ENCODE assay signal across 9 cellular contexts in the genomic region with DNA sequence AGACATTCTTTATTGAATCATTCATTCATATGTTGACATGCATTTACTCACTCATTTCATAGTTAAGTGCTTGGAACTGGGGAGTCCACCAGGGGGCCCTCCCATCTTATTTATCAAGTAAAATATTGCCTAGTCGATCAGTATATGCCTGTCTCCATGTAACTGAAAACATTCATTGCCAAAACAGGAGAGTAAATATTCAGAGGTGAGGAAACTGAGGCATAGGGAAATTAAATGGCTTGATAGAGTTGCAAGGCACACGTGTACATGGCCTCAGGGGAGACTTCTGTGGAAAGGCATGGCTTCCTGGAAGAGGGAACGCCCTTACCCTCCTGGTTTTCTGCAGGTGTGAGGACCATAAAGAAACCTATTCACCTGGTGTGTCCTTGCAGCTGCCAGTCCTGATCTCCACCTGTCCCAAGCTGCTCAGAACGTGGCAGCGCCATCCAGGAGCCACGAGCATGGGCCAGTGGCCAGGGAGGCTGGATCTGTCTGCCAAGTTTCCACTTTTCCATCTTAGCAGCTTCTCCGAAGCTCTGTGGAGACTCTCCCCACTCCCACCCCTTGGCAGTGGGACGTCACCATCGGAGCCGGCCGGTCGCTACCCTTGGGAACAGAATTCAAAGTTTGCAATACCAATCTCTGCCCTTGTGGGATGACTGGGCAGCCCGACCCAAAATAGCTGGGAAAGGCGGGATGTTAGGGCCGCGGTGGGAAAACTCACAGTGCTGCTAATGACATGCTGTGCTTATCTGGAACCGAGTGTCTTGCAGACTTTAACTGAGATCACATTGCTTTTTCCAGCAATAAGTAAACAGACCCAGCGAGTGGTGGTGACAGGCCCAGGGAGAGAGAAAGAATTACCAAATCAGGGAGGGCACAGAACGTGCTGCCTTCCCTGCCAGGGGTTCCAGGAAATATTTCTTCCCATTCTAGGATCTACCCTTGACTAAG. TPM values are rescaled to one million over a fixed set of nuclear protein-coding genes. Genes with fewer than 3 reads are reported as not detected.
A peak's percentile ranks its signal among the peaks of the same experiment; 100 is the strongest.
DNase-seq lines count a peak whose midpoint lies in the region; ATAC-seq, FAIRE-seq and TF ChIP-seq lines count a peak whose summit lies in the region.
"Had no signal": no experiment of that assay in that cellular context is flagged by ENCODE, and none has a peak within 500 bp of the region (broad histone marks: within the 10 kb centered on the region; RNA-seq: fewer than 3 reads in every experiment).

No MANE protein-coding gene starts in this region.

- ATAC-seq in natural killer cell (peak in 2 of 3 donors; percentile 38 to 58), pancreas (peak; percentile 41 to 60 (median 45)), HG03378 (IDR thresholded peaks at IDR 0.05; ENCODE audit: unreplicated experiment) (no peak), HG02642 (IDR thresholded peaks at IDR 0.05; ENCODE audit: poor library complexity, unreplicated experiment) (no peak)
- ATAC-seq in natural killer cell treated with Interleukin-12 subunit alpha and Interleukin-12 subunit beta and Interleukin-15 and Interleukin-18, amount 100 ng/mL, for 72 hours: no peak

- H3K27ac Mint-ChIP-seq in natural killer cell: no peak overlapping the region
- H3K27ac Mint-ChIP-seq in natural killer cell treated with Interleukin-12 subunit alpha and Interleukin-12 subunit beta and Interleukin-15 and Interleukin-18, amount 100 ng/mL, for 72 hours: no peak overlapping the region

- WGBS in pancreas, 2 donors: 7 to 10% methylated on average over 19 of the region's 19 CpGs

- H3K9me3 Mint-ChIP-seq in natural killer cell: no peaks in the 10 kb centered on the region
- H3K9me3 Mint-ChIP-seq in natural killer cell treated with Interleukin-12 subunit alpha and Interleukin-12 subunit beta and Interleukin-15 and Interleukin-18, amount 100 ng/mL, for 72 hours: no peaks in the 10 kb centered on the region

- H3K36me3 ChIP-seq in pancreas: no peaks in the 10 kb centered on the region

- peak overlapping the region in 2 of 4 donors; percentile 37 to 68 for H3K27ac ChIP-seq in pancreas

- H3K27me3 Mint-ChIP-seq in natural killer cell (ENCODE audit: low read depth in 2 of 2): peaks cover 7 to 30% of the 10 kb centered on the region in 2 donors
- H3K27me3 Mint-ChIP-seq in natural killer cell treated with Interleukin-12 subunit alpha and Interleukin-12 subunit beta and Interleukin-15 and Interleukin-18, amount 100 ng/mL, for 72 hours: peaks cover 22 to 23% of the 10 kb centered on the region in 2 donors

- H3K36me3 Mint-ChIP-seq in natural killer cell: no peaks in the 10 kb centered on the region
- H3K36me3 Mint-ChIP-seq in natural killer cell treated with Interleukin-12 subunit alpha and Interleukin-12 subunit beta and Interleukin-15 and Interleukin-18, amount 100 ng/mL, for 72 hours: no peaks in the 10 kb centered on the region

- peak; percentile 35 for TF ChIP-seq CTCF in natural killer cell (IDR thresholded peaks at IDR 0.05)
- TF ChIP-seq CTCF in fibroblast of villous mesenchyme (IDR thresholded peaks at IDR 0.05; ENCODE audit: insufficient read depth, low read depth, low read length): peak; percentile 78
- peak in 3 of 4 donors; percentile 26 to 45 (median 26) for TF ChIP-seq CTCF in pancreas (IDR thresholded peaks at IDR 0.05)

- intact Hi-C loops in natural killer cell (cut with micrococcal nuclease): no loop called here
- intact Hi-C loops in pancreas (cut with DNase I): no loop called here

- no peaks in the 10 kb centered on the region for H3K9me3 ChIP-seq in pancreas

- no peaks in the 10 kb centered on the region for H3K27me3 ChIP-seq in pancreas

- no peak overlapping the region for H3K4me3 ChIP-seq in fibroblast of villous mesenchyme (ENCODE audit: low read depth, low read length)
- no peak overlapping the region for H3K4me3 ChIP-seq in pancreas

- peaks cover 9 to 27% (median 10%) of the 10 kb centered on the region in 3 donors for H3K4me1 ChIP-seq in pancreas

- DNase-seq in natural killer cell (no peak), NCI-H524 treated with DMSO at 0.1 percent for 48 hours (lab: John Stamatoyannopoulos, UW) (peak; percentile 57), activated T-cell treated with anti-CD3 and anti-CD28 coated beads for 4 hours (peak; percentile 43), fibroblast of villous mesenchyme (ENCODE audit: low read depth) (peak; percentile 89), pancreas (peak in 1 of 6 donors; percentile 66)
- no peak for DNase-seq in natural killer cell treated with Interleukin-12 subunit alpha and Interleukin-12 subunit beta and Interleukin-15 and Interleukin-18, amount 100 ng/mL, for 72 hours (ENCODE audit: low spot score)

- H3K4me3 Mint-ChIP-seq in natural killer cell: no peak overlapping the region
- H3K4me3 Mint-ChIP-seq in natural killer cell treated with Interleukin-12 subunit alpha and Interleukin-12 subunit beta and Interleukin-15 and Interleukin-18, amount 100 ng/mL, for 72 hours: no peak overlapping the region

- H3K4me1 Mint-ChIP-seq in natural killer cell: peaks cover 9 to 10% of the 10 kb centered on the region in 2 donors
- peaks cover 4 to 5% of the 10 kb centered on the region in 2 donors for H3K4me1 Mint-ChIP-seq in natural killer cell treated with Interleukin-12 subunit alpha and Interleukin-12 subunit beta and Interleukin-15 and Interleukin-18, amount 100 ng/mL, for 72 hours (ENCODE audit: low read depth in 2 of 2)

- no peak for FAIRE-seq in pancreas (lab: Jason Lieb, UNC)
- FAIRE-seq: GM18507 had no signal

RNA-seq across cellular contexts. Expression of a gene that starts 4.1 kb away (rescaled TPM):
- total RNA-seq in natural killer cell (under 1 TPM in 2 of 3 donors, not detected in 1; 0.20 to 0.28 TPM), fibroblast of villous mesenchyme (28.3 and 63.5 TPM in 2 replicates), pancreas (10 to 100 TPM in 2 of 6 donors, 1 to 10 TPM in 4; 5.3 to 17.9 (median 6.7) TPM)
- not detected for total RNA-seq in natural killer cell treated with Interleukin-12 subunit alpha and Interleukin-12 subunit beta and Interleukin-15 and Interleukin-18, amount 100 ng/mL, for 72 hours
- polyA plus RNA-seq in pancreas: 10 to 100 TPM in 1 of 2 donors, 1 to 10 TPM in 1; 9.4 to 31.2 TPM

RNA-seq across cellular contexts. Expression of a gene that starts 10.3 kb away (rescaled TPM):
- total RNA-seq in natural killer cell: 10 to 100 TPM; 40.0 to 58.8 (median 53.4) TPM
- total RNA-seq in natural killer cell treated with Interleukin-12 subunit alpha and Interleukin-12 subunit beta and Interleukin-15 and Interleukin-18, amount 100 ng/mL, for 72 hours: 10 to 100 TPM; 65.7 to 72.3 TPM
- 49.6 and 63.9 TPM in 2 replicates for total RNA-seq in fibroblast of villous mesenchyme
- total RNA-seq in pancreas: 10 to 100 TPM; 20.7 to 45.0 (median 29.3) TPM
- 10 to 100 TPM in 1 of 2 donors, 1 to 10 TPM in 1; 7.4 to 10.7 TPM for polyA plus RNA-seq in pancreas

RNA-seq across cellular contexts. Expression of a gene that starts 40.2 kb away (rescaled TPM):
- total RNA-seq in natural killer cell: 1 to 10 TPM; 4.2 to 8.8 (median 4.2) TPM
- total RNA-seq in natural killer cell treated with Interleukin-12 subunit alpha and Interleukin-12 subunit beta and Interleukin-15 and Interleukin-18, amount 100 ng/mL, for 72 hours: 1 to 10 TPM; 3.4 to 6.7 TPM
- 297 and 325 TPM in 2 replicates for total RNA-seq in fibroblast of villous mesenchyme
- 100 to 1,000 TPM in 2 of 6 donors, 10 to 100 TPM in 4; 35.3 to 169 (median 71.4) TPM for total RNA-seq in pancreas
- polyA plus RNA-seq in pancreas: 100 to 1,000 TPM in 1 of 2 donors, 10 to 100 TPM in 1; 80.1 to 102 TPM

RNA-seq across cellular contexts. Expression of a gene that starts 54.7 kb away (rescaled TPM):
- total RNA-seq in natural killer cell: 10 to 100 TPM; 56.0 to 86.4 (median 56.9) TPM
- 10 to 100 TPM; 37.2 to 54.2 TPM for total RNA-seq in natural killer cell treated with Interleukin-12 subunit alpha and Interleukin-12 subunit beta and Interleukin-15 and Interleukin-18, amount 100 ng/mL, for 72 hours
- total RNA-seq in fibroblast of villous mesenchyme: 9.0 and 11.2 TPM in 2 replicates
- 10 to 100 TPM; 13.9 to 42.1 (median 20.2) TPM for total RNA-seq in pancreas
- polyA plus RNA-seq in pancreas: 10 to 100 TPM; 34.3 to 86.5 TPM

Comparison
In these comparisons a context has a peak if more than half of its experiments do, and no peak if none do; other contexts are left out.
1. ATAC-seq: peak in natural killer cell (2 of 3) and pancreas (4 of 4); none in natural killer cell treated with Interleukin-12 subunit alpha and Interleukin-12 subunit beta and Interleukin-15 and Interleukin-18, amount 100 ng/mL, for 72 hours (0 of 2), HG03378 (single experiment) and HG02642 (single experiment).
2. DNase-seq: peak in NCI-H524 treated with DMSO at 0.1 percent for 48 hours (single experiment), activated T-cell treated with anti-CD3 and anti-CD28 coated beads for 4 hours (single experiment) and fibroblast of villous mesenchyme (single experiment); none in natural killer cell (single experiment) and natural killer cell treated with Interleukin-12 subunit alpha and Interleukin-12 subunit beta and Interleukin-15 and Interleukin-18, amount 100 ng/mL, for 72 hours (single experiment).
3. CTCF ChIP-seq: peak in every context shown above with its lines; median percentile 78 in fibroblast of villous mesenchyme; 35 in natural killer cell; 26 in pancreas.
4. RNA of a gene that starts 4.1 kb away (total RNA-seq): 28.3 to 63.5 TPM in fibroblast of villous mesenchyme and 5.3 to 17.9 TPM in pancreas; 0.20 to 0.28 TPM in natural killer cell and not detected in natural killer cell treated with Interleukin-12 subunit alpha and Interleukin-12 subunit beta and Interleukin-15 and Interleukin-18, amount 100 ng/mL, for 72 hours; every median in the first group is over 4 times any median in the second.